Comparison of ENCODE assay signal across 11 cellular contexts in genomic region chr17:61219460-61219859, GRCh38.
DNase-seq lines count a peak whose midpoint lies in the region; ATAC-seq and TF ChIP-seq lines count a peak whose summit lies in the region.
"Had no signal": no experiment of that assay in that cellular context is flagged by ENCODE, and none has a peak within 500 bp of the region (broad histone marks: within the 10 kb centered on the region; RNA-seq: fewer than 3 reads in every experiment).

No MANE protein-coding gene starts in this region.

- H3K9me3 ChIP-seq in GM23248 (ENCODE audit: low read depth) (no peaks in the 10 kb centered on the region), right cardiac atrium (ENCODE audit: control insufficient read depth, low read length) (no peaks in the 10 kb centered on the region), spleen (no peaks in the 10 kb centered on the region)

- no peaks in the 10 kb centered on the region for H3K79me2 ChIP-seq in GM23248 (ENCODE audit: insufficient read depth)

- TF ChIP-seq CTCF in spleen (IDR thresholded peaks at IDR 0.05 in 8 of 11, conservative IDR thresholded peaks at IDR 0.05 in 3 of 11) = no peak

- H3K27ac ChIP-seq in GM23248 = peak overlapping the region; percentile 23; the same call in 1 of the 2 replicates
- H3K27ac ChIP-seq in right cardiac atrium (ENCODE audit: low read length) = peak overlapping the region; percentile 52
- peak overlapping the region in 6 of 8 donors; percentile 41 to 68 (median 56) for H3K27ac ChIP-seq in spleen
- H3K27ac ChIP-seq: PC-9 had no signal

- no peak overlapping the region for H2AFZ ChIP-seq in GM23248
- H2AFZ ChIP-seq: PC-9 had no signal

- ATAC-seq in right cardiac atrium (peak; percentile 84 to 89), GM21723 (IDR thresholded peaks at IDR 0.05; ENCODE audit: unreplicated experiment) (no peak), HG03439 (IDR thresholded peaks at IDR 0.05; ENCODE audit: unreplicated experiment) (no peak)
- ATAC-seq: stimulated activated naive CD8-positive, alpha-beta T cell treated with anti-CD3 and anti-CD28 coated beads, Interleukin-15, Interleukin-2, amounts not matched to agents 100 U/mL and 50 U/mL, for 24 hours had no signal

- WGBS in GM23248 (ENCODE audit: low coverage in 1 of 2, low lambda C conversion rate in 2 of 2, missing lambda C conversion rate in 2 of 2), 2 experiments = 19 to 28% methylated on average over 3 of the region's 3 CpGs
- 52% methylated on average over 3 of the region's 3 CpGs for WGBS in right cardiac atrium
- WGBS in spleen, 5 donors = 80 to 87% (median 83%) methylated on average over 3 of the region's 3 CpGs

- H3K36me3 ChIP-seq in GM23248 (ENCODE audit: low read depth) (no peaks in the 10 kb centered on the region), spleen (no peaks in the 10 kb centered on the region)

- H3K4me2 ChIP-seq in GM23248 (ENCODE audit: unreplicated experiment) = peak overlapping the region; percentile 58
- H3K4me2 ChIP-seq: PC-9 had no signal

- H3F3A ChIP-seq in GM23248 (ENCODE audit: insufficient read depth) = peaks cover 22% of the 10 kb centered on the region

- in situ Hi-C loops in GM23248 (cut with MboI) = no loop called here

- peak; percentile 70 for DNase-seq in GM23248
- peak; percentile 21 for DNase-seq in amniotic epithelial cell (ENCODE audit: low read depth)
- peak; percentile 31 to 63 (median 58) for DNase-seq in right cardiac atrium
- no peak for DNase-seq in spleen
- DNase-seq in UCSD-AML1 (lab: John Stamatoyannopoulos, UW; ENCODE audit: unreplicated experiment) = no peak
- DNase-seq: DMS153; NCI-H2107; PC-9; stimulated activated naive CD8-positive, alpha-beta T cell treated with anti-CD3 and anti-CD28 coated beads, Interleukin-15, Interleukin-2, amounts not matched to agents 100 U/mL and 50 U/mL, for 24 hours had no signal

- peaks cover 27% of the 10 kb centered on the region for H3K4me1 ChIP-seq in GM23248 (ENCODE audit: insufficient read depth)
- H3K4me1 ChIP-seq in right cardiac atrium (ENCODE audit: control insufficient read depth, insufficient read depth, low read length) = peaks cover 9% of the 10 kb centered on the region
- H3K4me1 ChIP-seq in spleen = peaks cover 3 to 56% (median 28%) of the 10 kb centered on the region in 6 donors

- H3K4me3 ChIP-seq in GM23248 (no peak overlapping the region), right cardiac atrium (ENCODE audit: low read length) (no peak overlapping the region), spleen (no peak overlapping the region)
- H3K4me3 ChIP-seq: PC-9 had no signal

- intact Hi-C loops in right cardiac atrium (cut with DNase I) = no loop called here
- intact Hi-C loops in spleen (cut with DNase I; ENCODE audit: low total_unique reads) = no loop called here

- H3K27me3 ChIP-seq in GM23248 (replicated peaks; ENCODE audit: insufficient read depth) (no peaks in the 10 kb centered on the region), right cardiac atrium (ENCODE audit: control insufficient read depth, insufficient read depth) (no peaks in the 10 kb centered on the region), spleen (replicated peaks in 1 of 7) (no peaks in the 10 kb centered on the region)

- no peak for TF ChIP-seq POLR2A in spleen (IDR thresholded peaks at IDR 0.05)

- no peaks in the 10 kb centered on the region for H4K20me1 ChIP-seq in GM23248 (ENCODE audit: insufficient read depth)

- H3K9me2 ChIP-seq in GM23248 (ENCODE audit: insufficient read depth) = no peaks in the 10 kb centered on the region

- no peak overlapping the region for H3K9ac ChIP-seq in GM23248

Comparison
In these comparisons a context has a peak if more than half of its experiments do, and no peak if none do; other contexts are left out.
1. DNase-seq: peak in GM23248 (single experiment), amniotic epithelial cell (single experiment) and right cardiac atrium (3 of 3); none in spleen (single experiment) and UCSD-AML1 (single experiment).
2. ATAC-seq: peak in right cardiac atrium (2 of 2); none in GM21723 (single experiment) and HG03439 (single experiment).
3. Peak in every context shown above with its lines, with median percentiles within 50 percentile points of each other: H3K27ac ChIP-seq.